8 cellular contexts compared by ENCODE assay signal in the genomic region with DNA sequence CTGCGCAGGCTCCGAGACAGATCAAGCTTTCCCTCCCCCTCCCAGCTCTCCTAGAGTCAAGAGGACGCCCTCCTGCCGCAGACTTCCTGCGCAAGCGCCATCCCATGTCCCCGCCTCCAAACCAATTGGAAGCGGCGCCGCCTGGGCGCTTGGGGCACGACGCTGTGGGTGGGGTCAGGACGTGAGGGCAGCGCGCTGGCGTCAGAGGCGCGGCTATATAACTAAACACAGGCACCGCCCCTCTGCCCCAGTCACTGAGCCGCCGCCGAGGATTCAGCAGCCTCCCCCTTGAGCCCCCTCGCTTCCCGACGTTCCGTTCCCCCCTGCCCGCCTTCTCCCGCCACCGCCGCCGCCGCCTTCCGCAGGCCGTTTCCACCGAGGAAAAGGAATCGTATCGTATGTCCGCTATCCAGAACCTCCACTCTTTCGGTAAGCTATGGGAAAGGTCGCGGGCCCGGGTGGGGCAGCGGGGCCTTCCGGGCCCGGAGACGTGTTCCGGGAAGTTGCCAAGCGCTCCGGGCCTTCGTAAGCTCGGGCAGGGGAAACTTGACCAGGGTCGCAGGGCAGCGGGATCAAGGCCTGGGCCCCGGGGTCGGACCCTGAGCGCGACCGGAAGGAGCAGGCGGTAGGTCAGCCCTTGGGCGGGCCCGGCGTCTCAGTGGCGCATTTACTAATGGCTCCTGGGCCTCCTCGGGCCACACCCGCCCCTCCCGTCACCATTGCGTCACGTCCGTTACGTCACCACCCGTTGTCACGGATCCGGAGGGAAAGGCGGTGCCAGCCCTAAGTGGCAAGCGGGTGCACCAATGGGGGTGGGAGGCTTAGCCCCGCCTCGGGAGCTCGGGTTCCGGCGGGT. TPM values are rescaled to one million over a fixed set of nuclear protein-coding genes. Genes with fewer than 3 reads are reported as not detected.
DNase-seq lines count a peak whose midpoint lies in the region; ATAC-seq and TF ChIP-seq lines count a peak whose summit lies in the region.

A gene (plus strand): TSS at position 245 of the 856 bp plus-strand sequence. CDS start 154 bp downstream, at position 399.

- H3K9me3 ChIP-seq in SU-DHL-6 (ENCODE audit: insufficient read depth, low read length), result no peaks in the 10 kb centered on the region
- no peaks in the 10 kb centered on the region for H3K9me3 ChIP-seq in thymus (ENCODE audit: control insufficient read depth)

- peaks cover 33% of the 10 kb centered on the region for H3K36me3 Mint-ChIP-seq in activated naive CD8-positive, alpha-beta T cell treated with anti-CD3 and anti-CD28 coated beads, Interleukin-2, amount 10 ng/mL, durations not matched to agents 7 days and 5 days
- H3K36me3 Mint-ChIP-seq in glutamatergic neuron (ENCODE audit: unreplicated experiment) (peaks cover 5% of the 10 kb centered on the region), osteocyte (ENCODE audit: unreplicated experiment) (peaks cover 38% of the 10 kb centered on the region)

- peaks cover 17% of the 10 kb centered on the region for H3K79me2 ChIP-seq in SU-DHL-6 (ENCODE audit: insufficient read depth, low read length)

- peak; percentile 99 for TF ChIP-seq POLR2A in GM10847 (IDR thresholded peaks at IDR 0.05; ENCODE audit: extremely low read depth, insufficient read length)

- POLR2A ChIA-PET in activated naive CD8-positive, alpha-beta T cell treated with anti-CD3 and anti-CD28 coated beads, Interleukin-2, amount 10 ng/mL, durations not matched to agents 7 days and 5 days (lab: Charles Lee), result interaction anchor here (0.6 to 5.8 kb wide), 50 partner anchors 8 to 1382 kb away, joined by 3 to 331 read pairs (median 4); a partner anchor contains a TSS

- H3K4me3 Mint-ChIP-seq in activated naive CD8-positive, alpha-beta T cell treated with anti-CD3 and anti-CD28 coated beads, Interleukin-2, amount 10 ng/mL, durations not matched to agents 7 days and 5 days, result peak within 1 kb of the TSS; percentile 90
- H3K4me3 Mint-ChIP-seq in glutamatergic neuron (ENCODE audit: unreplicated experiment) (peak within 1 kb of the TSS; percentile 98), osteocyte (ENCODE audit: unreplicated experiment) (peak within 1 kb of the TSS; percentile 92)

- H3K27me3 ChIP-seq in SU-DHL-6 (ENCODE audit: low read length), result no peaks in the 10 kb centered on the region
- H3K27me3 ChIP-seq in thymus (ENCODE audit: control insufficient read depth, insufficient read depth), result no peaks in the 10 kb centered on the region

- under 1% methylated on average over 81 of the region's 81 CpGs for WGBS in thymus

- H3K27ac ChIP-seq in SU-DHL-6 (ENCODE audit: low read depth, low read length) (peak within 1 kb of the TSS; percentile 88), thymus (ENCODE audit: low read depth) (peak within 1 kb of the TSS; percentile 100)

- no peaks in the 10 kb centered on the region for H3K9me2 ChIP-seq in SU-DHL-6 (replicated peaks; ENCODE audit: insufficient read depth, low read length)

- peaks cover 48% of the 10 kb centered on the region for H3F3A ChIP-seq in SU-DHL-6 (ENCODE audit: insufficient read depth)

- peak within 1 kb of the TSS; percentile 93 for H3K9ac ChIP-seq in SU-DHL-6 (ENCODE audit: low read length)

- H4K20me1 ChIP-seq in SU-DHL-6 (ENCODE audit: low read depth, low read length), result peaks cover 20% of the 10 kb centered on the region

- peaks cover 28% of the 10 kb centered on the region for H3K4me1 Mint-ChIP-seq in activated naive CD8-positive, alpha-beta T cell treated with anti-CD3 and anti-CD28 coated beads, Interleukin-2, amount 10 ng/mL, durations not matched to agents 7 days and 5 days
- H3K4me1 Mint-ChIP-seq in glutamatergic neuron (ENCODE audit: low read depth, unreplicated experiment), result peaks cover 12% of the 10 kb centered on the region
- peaks cover 21% of the 10 kb centered on the region for H3K4me1 Mint-ChIP-seq in osteocyte (ENCODE audit: unreplicated experiment)

- H3K4me2 ChIP-seq in SU-DHL-6 (ENCODE audit: low read depth, low read length, poor library complexity, severe bottlenecking), result peak within 1 kb of the TSS; percentile 88

- peak within 1 kb of the TSS; percentile 95 for H3K27ac Mint-ChIP-seq in activated naive CD8-positive, alpha-beta T cell treated with anti-CD3 and anti-CD28 coated beads, Interleukin-2, amount 10 ng/mL, durations not matched to agents 7 days and 5 days
- H3K27ac Mint-ChIP-seq in glutamatergic neuron (ENCODE audit: unreplicated experiment) (peak within 1 kb of the TSS; percentile 100), osteocyte (ENCODE audit: unreplicated experiment) (peak within 1 kb of the TSS; percentile 100)

- no peaks in the 10 kb centered on the region for H3K4me1 ChIP-seq in thymus (ENCODE audit: control insufficient read depth, insufficient read depth, low read length)

- H3K36me3 ChIP-seq in SU-DHL-6 (ENCODE audit: low read length) (peaks cover 33% of the 10 kb centered on the region), thymus (ENCODE audit: control insufficient read depth, insufficient read depth) (peaks cover 44% of the 10 kb centered on the region)

- no peaks in the 10 kb centered on the region for H3K27me3 Mint-ChIP-seq in activated naive CD8-positive, alpha-beta T cell treated with anti-CD3 and anti-CD28 coated beads, Interleukin-2, amount 10 ng/mL, durations not matched to agents 7 days and 5 days
- H3K27me3 Mint-ChIP-seq in glutamatergic neuron (ENCODE audit: unreplicated experiment), result peaks cover 9% of the 10 kb centered on the region
- H3K27me3 Mint-ChIP-seq in osteocyte (ENCODE audit: unreplicated experiment), result peaks cover 5% of the 10 kb centered on the region

- H3K9me3 Mint-ChIP-seq in activated naive CD8-positive, alpha-beta T cell treated with anti-CD3 and anti-CD28 coated beads, Interleukin-2, amount 10 ng/mL, durations not matched to agents 7 days and 5 days, result no peaks in the 10 kb centered on the region
- H3K9me3 Mint-ChIP-seq in glutamatergic neuron (ENCODE audit: unreplicated experiment) (peaks cover 23% of the 10 kb centered on the region), osteocyte (ENCODE audit: unreplicated experiment) (no peaks in the 10 kb centered on the region)

- peak within 1 kb of the TSS; percentile 86 for H2AFZ ChIP-seq in SU-DHL-6 (ENCODE audit: low read depth, low read length, severe bottlenecking)

- DNase-seq in NCI-H128 (lab: John Stamatoyannopoulos, UW; ENCODE audit: unreplicated experiment), result peak; percentile 96
- peak; percentile 100 for DNase-seq in activated naive CD8-positive, alpha-beta T cell treated with anti-CD3 and anti-CD28 coated beads, Interleukin-2, amount 10 ng/mL, durations not matched to agents 7 days and 5 days
- DNase-seq in glutamatergic neuron, result peak; percentile 100
- DNase-seq in osteocyte (ENCODE audit: extremely low spot score, unreplicated experiment), result peak; percentile 100

- ATAC-seq in HG02678 (IDR thresholded peaks at IDR 0.05; ENCODE audit: unreplicated experiment), result peak; percentile 74
- peak; percentile 80 for ATAC-seq in activated naive CD8-positive, alpha-beta T cell treated with anti-CD3 and anti-CD28 coated beads, Interleukin-2, amount 10 ng/mL, durations not matched to agents 7 days and 5 days (ENCODE audit: low read depth)

- no peak for TF ChIP-seq CTCF in SU-DHL-6 (IDR thresholded peaks at IDR 0.05; ENCODE audit: insufficient read depth, low read length, poor library complexity, severe bottlenecking)
- TF ChIP-seq CTCF in glutamatergic neuron (IDR thresholded peaks at IDR 0.05; ENCODE audit: partially characterized antibody, unreplicated experiment), result no peak
- no peak for TF ChIP-seq CTCF in osteocyte (IDR thresholded peaks at IDR 0.05)

- H3K4me3 ChIP-seq in SU-DHL-6 (ENCODE audit: insufficient read depth, low read length, poor library complexity, severe bottlenecking) (peak within 1 kb of the TSS; percentile 98), thymus (ENCODE audit: low read length) (peak within 1 kb of the TSS; percentile 80)

RNA-seq across cellular contexts. Expression of the gene that starts here (rescaled TPM):
- 100 to 1,000 TPM; 682 to 723 TPM for total RNA-seq in activated naive CD8-positive, alpha-beta T cell treated with anti-CD3 and anti-CD28 coated beads, Interleukin-2, amount 10 ng/mL, durations not matched to agents 7 days and 5 days
- total RNA-seq in glutamatergic neuron (ENCODE audit: unreplicated experiment), result 1,088 TPM
- 1,019 and 1,057 TPM in 2 replicates for total RNA-seq in osteocyte
- polyA plus RNA-seq in thymus, result 1,051 TPM

Comparison
In these comparisons a context has a peak if more than half of its experiments do, and no peak if none do; other contexts are left out.
1. Peak in every context shown above with its lines: DNase-seq, ATAC-seq, H3K4me3 ChIP-seq and H3K27ac ChIP-seq.